In genomic region chr3:115958531-115958930, GRCh38 we compare ENCODE assay signal across 20 cellular contexts.
"Had no signal": no experiment of that assay in that cellular context is flagged by ENCODE, and none has a peak within 500 bp of the region (broad histone marks: within the 10 kb centered on the region; RNA-seq: fewer than 3 reads in every experiment).

No MANE protein-coding gene starts in this region.

- H3K9me3 ChIP-seq: psoas muscle, right lobe of liver, tibial artery, upper lobe of left lung, uterus had no signal

- H3K36me3 Mint-ChIP-seq: naive B cell; stimulated activated effector memory CD8-positive, alpha-beta T cell treated with anti-CD3 and anti-CD28 coated beads, Interleukin-12 subunit alpha, Interleukin-12 subunit beta, amount 100 ng/mL, for 72 hours had no signal

- H3K9me3 Mint-ChIP-seq: endodermal cell, nephron had no signal

- ATAC-seq: foreskin keratinocyte; psoas muscle; right lobe of liver; stimulated activated effector memory CD8-positive, alpha-beta T cell treated with anti-CD3 and anti-CD28 coated beads, Interleukin-12 subunit alpha, Interleukin-12 subunit beta, amount 100 ng/mL, for 72 hours; stimulated activated naive CD8-positive, alpha-beta T cell treated with anti-CD3 and anti-CD28 coated beads, Interleukin-15, Interleukin-2, amounts not matched to agents 100 U/mL and 50 U/mL, for 24 hours had no signal

- H3K27ac ChIP-seq: foreskin keratinocyte, hepatocyte, parathyroid adenoma, psoas muscle, right lobe of liver, tibial artery, upper lobe of left lung, uterus had no signal

- H3K4me3 ChIP-seq: hepatocyte, psoas muscle, right lobe of liver, tibial artery, upper lobe of left lung, uterus had no signal

- H3K27me3 Mint-ChIP-seq: naive B cell had no signal

- DNase-seq: effector CD4-positive, alpha-beta T cell; endodermal cell; erythroblast; foreskin keratinocyte; head of caudate nucleus; mesendoderm; naive B cell; psoas muscle; retina; right lobe of liver; stimulated activated CD4-positive, alpha-beta T cell treated with anti-CD3 and anti-CD28 coated beads, Interleukin-4, amount 100 ng/mL, for 1 hour; stimulated activated CD8-positive, alpha-beta memory T cell treated with anti-CD3 and anti-CD28 coated beads, Interleukin-4, amount 100 ng/mL, for 48 hours; stimulated activated naive CD8-positive, alpha-beta T cell treated with anti-CD3 and anti-CD28 coated beads, Interleukin-15, Interleukin-2, amounts not matched to agents 100 U/mL and 50 U/mL, for 24 hours; tibial artery; upper lobe of left lung; uterus had no signal

- H3K36me3 ChIP-seq: right lobe of liver, tibial artery, upper lobe of left lung, uterus had no signal

- H3K27me3 ChIP-seq: foreskin keratinocyte, hepatocyte, right lobe of liver, tibial artery, upper lobe of left lung, uterus had no signal

- H3K4me1 Mint-ChIP-seq: naive B cell; stimulated activated effector memory CD8-positive, alpha-beta T cell treated with anti-CD3 and anti-CD28 coated beads, Interleukin-12 subunit alpha, Interleukin-12 subunit beta, amount 100 ng/mL, for 72 hours had no signal

- H3K4me3 Mint-ChIP-seq: endodermal cell; naive B cell; nephron; stimulated activated effector memory CD8-positive, alpha-beta T cell treated with anti-CD3 and anti-CD28 coated beads, Interleukin-12 subunit alpha, Interleukin-12 subunit beta, amount 100 ng/mL, for 72 hours had no signal

- H3K27ac Mint-ChIP-seq: endodermal cell; naive B cell; nephron; stimulated activated effector memory CD8-positive, alpha-beta T cell treated with anti-CD3 and anti-CD28 coated beads, Interleukin-12 subunit alpha, Interleukin-12 subunit beta, amount 100 ng/mL, for 72 hours had no signal

- H3K4me1 ChIP-seq: foreskin keratinocyte, parathyroid adenoma, psoas muscle, right lobe of liver, tibial artery, upper lobe of left lung, uterus had no signal
